In genomic region chr20:11050350-11050749, GRCh38 we compare ENCODE assay signal across 23 cellular contexts.
DNase-seq lines count a peak whose midpoint lies in the region; ATAC-seq, FAIRE-seq and TF ChIP-seq lines count a peak whose summit lies in the region.
"Had no signal": no experiment of that assay in that cellular context is flagged by ENCODE, and none has a peak within 500 bp of the region (broad histone marks: within the 10 kb centered on the region; RNA-seq: fewer than 3 reads in every experiment).

No MANE protein-coding gene starts in this region.

- no peaks in the 10 kb centered on the region for H3K36me3 ChIP-seq in HepG2 (replicated peaks in 1 of 2; ENCODE audit: control insufficient read depth in 1 of 2, insufficient read depth in 2 of 2, low read length in 2 of 2)
- no peaks in the 10 kb centered on the region for H3K36me3 ChIP-seq in right lobe of liver
- no peaks in the 10 kb centered on the region for H3K36me3 ChIP-seq in PC-3 (ENCODE audit: low read depth, low read length)
- H3K36me3 ChIP-seq: BE2C, BLaER1 had no signal

- ATAC-seq in HepG2 (no peak), right lobe of liver (no peak), PC-3 (no peak; the same call in 1 of the 2 replicates), HG03571 (IDR thresholded peaks at IDR 0.05; ENCODE audit: unreplicated experiment) (no peak)

- CTCF ChIA-PET in HepG2 (lab: Yijun Ruan, JAX; ENCODE audit: low intra/inter-chr PET ratio, low total read pairs) (no interaction called here), PC-3 (lab: Charles Lee) (no interaction called here)

- H3K4me3 ChIP-seq in HepG2 (replicated peaks in 1 of 3; ENCODE audit: insufficient read depth in 1 of 3, low read depth in 2 of 3, low read length in 3 of 3) (no peak overlapping the region), right lobe of liver (no peak overlapping the region), PC-3 (ENCODE audit: low read length) (no peak overlapping the region)
- H3K4me3 ChIP-seq: BLaER1 had no signal

- no peaks in the 10 kb centered on the region for H3K27me3 ChIP-seq in HepG2 (ENCODE audit: control insufficient read depth in 1 of 2, insufficient read depth in 2 of 2, low read length in 2 of 2)
- H3K27me3 ChIP-seq in right lobe of liver: no peaks in the 10 kb centered on the region
- no peaks in the 10 kb centered on the region for H3K27me3 ChIP-seq in PC-3 (ENCODE audit: low read length)
- H3K27me3 ChIP-seq: BE2C, BLaER1 had no signal

- no peaks in the 10 kb centered on the region for H3K9me2 ChIP-seq in PC-3 (replicated peaks; ENCODE audit: low read length)

- H3F3A ChIP-seq in PC-3 (ENCODE audit: low read length, unreplicated experiment): no peaks in the 10 kb centered on the region

- no peak for TF ChIP-seq RAD21 in HepG2 (CRISPR knock-in tag; IDR thresholded peaks at IDR 0.05)

- H3K9me3 ChIP-seq in HepG2 (ENCODE audit: low read length) (no peaks in the 10 kb centered on the region), right lobe of liver (no peaks in the 10 kb centered on the region), PC-3 (ENCODE audit: low read length) (no peaks in the 10 kb centered on the region)
- H3K9me3 ChIP-seq: BE2C, BLaER1 had no signal

- BruUV-seq in HepG2 (replicated peaks; lab: Mats Ljungman, UMichigan) (no TSS peak), PC-3 (replicated peaks; lab: Mats Ljungman, UMichigan) (no TSS peak)

- WGBS in HepG2 (ENCODE audit: low lambda C conversion rate): under 1% methylated on average over 2 of the region's 2 CpGs
- 59% methylated on average over 2 of the region's 2 CpGs for WGBS in right lobe of liver (ENCODE audit: insufficient coverage, low coverage, low lambda C conversion rate, missing lambda C conversion rate)

- TF ChIP-seq POLR2A in HepG2 (IDR thresholded peaks at IDR 0.05; ENCODE audit: insufficient read depth in 1 of 2, low read depth in 2 of 2, low read length in 2 of 2) (no peak), right lobe of liver (IDR thresholded peaks at IDR 0.05) (no peak)

- H3K9ac ChIP-seq in HepG2 (ENCODE audit: insufficient read depth, low read depth, low read length) (no peak overlapping the region), PC-3 (ENCODE audit: low read length) (no peak overlapping the region)
- H3K9ac ChIP-seq: BLaER1 had no signal

- H2AFZ ChIP-seq in HepG2 (ENCODE audit: low read length) (no peak overlapping the region), PC-3 (ENCODE audit: low read length) (no peak overlapping the region)

- no peak overlapping the region for H3K27ac ChIP-seq in HepG2 (ENCODE audit: extremely low read length, insufficient read depth, low read length)
- H3K27ac ChIP-seq in right lobe of liver: no peak overlapping the region
- no peak overlapping the region for H3K27ac ChIP-seq in PC-3 (ENCODE audit: low read length)
- H3K27ac ChIP-seq: 22Rv1, BLaER1 had no signal

- intact Hi-C loops in HepG2 (cut with micrococcal nuclease; ENCODE audit: unreplicated experiment): no loop called here
- intact Hi-C loops in right lobe of liver (cut with DNase I): no loop called here
- intact Hi-C loops in PC-3 (cut with micrococcal nuclease): no loop called here

- H3K79me2 ChIP-seq in HepG2 (ENCODE audit: insufficient read depth, low read length) (no peaks in the 10 kb centered on the region), PC-3 (ENCODE audit: low read length) (no peaks in the 10 kb centered on the region)

- no peaks in the 10 kb centered on the region for H4K20me1 ChIP-seq in HepG2 (ENCODE audit: insufficient read depth, low read length)
- H4K20me1 ChIP-seq in PC-3 (ENCODE audit: low read length): no peaks in the 10 kb centered on the region
- H4K20me1 ChIP-seq: BLaER1 had no signal

- no peak for FAIRE-seq in HepG2 (lab: Jason Lieb, UNC)
- FAIRE-seq: GM12891, GM19239 had no signal

- H3K4me2 ChIP-seq in HepG2 (ENCODE audit: low read depth, low read length) (no peak overlapping the region), PC-3 (ENCODE audit: low read length) (no peak overlapping the region)
- H3K4me2 ChIP-seq: BLaER1 had no signal

- TF ChIP-seq EP300 in HepG2 (IDR thresholded peaks at IDR 0.05; ENCODE audit: low read depth in 2 of 2, low read length in 2 of 2) (no peak), HepG2 (CRISPR knock-in tag; IDR thresholded peaks at IDR 0.05; ENCODE audit: borderline replicate concordance) (no peak)

- DNase-seq in HepG2 (ENCODE audit: low spot score) (no peak), right lobe of liver (no peak), PC-3 (peak; percentile 47), SKM-1 (lab: John Stamatoyannopoulos, UW; ENCODE audit: unreplicated experiment) (no peak)
- DNase-seq: ACHN; BE2C; C1 segment of cervical spinal cord; CD4-positive, alpha-beta memory T cell; CD4-positive, CD25-positive, alpha-beta regulatory T cell; CD8-positive, alpha-beta memory T cell; COR-L47; DMS 273 treated with DMSO at 0.1 percent for 48 hours; DMS153; DMS53; DMS79; DND-41; EL; GDM1 had no signal

- H3K4me1 ChIP-seq in HepG2 (ENCODE audit: insufficient read depth, low read length) (peaks cover 3% of the 10 kb centered on the region; the same call in 1 of the 2 replicates), right lobe of liver (no peaks in the 10 kb centered on the region), PC-3 (ENCODE audit: insufficient read depth, low read length) (0 out of 2 replicates have a peak, but pooled peaks cover 4% of the 10 kb centered on the region)
- H3K4me1 ChIP-seq: BE2C, BLaER1 had no signal

- TF ChIP-seq CTCF in HepG2 (CRISPR knock-in tag; IDR thresholded peaks at IDR 0.05) (no peak), right lobe of liver (IDR thresholded peaks at IDR 0.05) (no peak), PC-3 (conservative IDR thresholded peaks at IDR 0.05; ENCODE audit: low read depth, low read length) (no peak)

- in situ Hi-C loops in HepG2 (cut with HindIII; ENCODE audit: extremely low pct_ligation_motif_present, low pct_unique_long_range_greater_than_20kb): no loop called here

- POLR2A ChIA-PET in HepG2 (lab: Yijun Ruan, JAX): no interaction called here
- POLR2A ChIA-PET in PC-3 (lab: Charles Lee; ENCODE audit: unreplicated experiment): no interaction called here

TF ChIP-seq in HepG2, 621 proteins besides CTCF, POLR2A, EP300 and RAD21 (continues in another document):
- no peak for TF ChIP-seq SOX6 (IDR thresholded peaks at IDR 0.05)
- TF ChIP-seq SOX6 (CRISPR knock-in tag; IDR thresholded peaks at IDR 0.05): no peak
- no peak for TF ChIP-seq FOXO1 (CRISPR knock-in tag; IDR thresholded peaks at IDR 0.05)
- TF ChIP-seq, protein P1, sequence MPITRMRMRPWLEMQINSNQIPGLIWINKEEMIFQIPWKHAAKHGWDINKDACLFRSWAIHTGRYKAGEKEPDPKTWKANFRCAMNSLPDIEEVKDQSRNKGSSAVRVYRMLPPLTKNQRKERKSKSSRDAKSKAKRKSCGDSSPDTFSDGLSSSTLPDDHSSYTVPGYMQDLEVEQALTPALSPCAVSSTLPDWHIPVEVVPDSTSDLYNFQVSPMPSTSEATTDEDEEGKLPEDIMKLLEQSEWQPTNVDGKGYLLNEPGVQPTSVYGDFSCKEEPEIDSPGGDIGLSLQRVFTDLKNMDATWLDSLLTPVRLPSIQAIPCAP (CRISPR knock-in tag; IDR thresholded peaks at IDR 0.05; ENCODE audit: low read depth): no peak
- TF ChIP-seq, protein P2, sequence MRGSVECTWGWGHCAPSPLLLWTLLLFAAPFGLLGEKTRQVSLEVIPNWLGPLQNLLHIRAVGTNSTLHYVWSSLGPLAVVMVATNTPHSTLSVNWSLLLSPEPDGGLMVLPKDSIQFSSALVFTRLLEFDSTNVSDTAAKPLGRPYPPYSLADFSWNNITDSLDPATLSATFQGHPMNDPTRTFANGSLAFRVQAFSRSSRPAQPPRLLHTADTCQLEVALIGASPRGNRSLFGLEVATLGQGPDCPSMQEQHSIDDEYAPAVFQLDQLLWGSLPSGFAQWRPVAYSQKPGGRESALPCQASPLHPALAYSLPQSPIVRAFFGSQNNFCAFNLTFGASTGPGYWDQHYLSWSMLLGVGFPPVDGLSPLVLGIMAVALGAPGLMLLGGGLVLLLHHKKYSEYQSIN (CRISPR knock-in tag; IDR thresholded peaks at IDR 0.05; ENCODE audit: borderline replicate concordance): no peak
- peak; percentile 78 for TF ChIP-seq MAFF (IDR thresholded peaks at IDR 0.05; ENCODE audit: low read depth, low read length)
- no peak for TF ChIP-seq NFIB (CRISPR knock-in tag; IDR thresholded peaks at IDR 0.05; ENCODE audit: borderline replicate concordance)
- no peak for TF ChIP-seq DMAP1 (CRISPR knock-in tag; IDR thresholded peaks at IDR 0.05)
- no peak for TF ChIP-seq ZNF296 (CRISPR knock-in tag; conservative IDR thresholded peaks at IDR 0.05)
- no peak for TF ChIP-seq ZNF446 (CRISPR knock-in tag; IDR thresholded peaks at IDR 0.05)
- peak; percentile 80 to 86 for TF ChIP-seq MAFK (conservative IDR thresholded peaks at IDR 0.05 in 1 of 2, IDR thresholded peaks at IDR 0.05 in 1 of 2; ENCODE audit: low read length in 2 of 2)
